In genomic region chr5:135308245-135308644, GRCh38 we compare ENCODE assay signal across 15 cellular contexts.
A peak's percentile ranks its signal among the peaks of the same experiment; 100 is the strongest.
DNase-seq lines count a peak whose midpoint lies in the region; TF ChIP-seq lines count a peak whose summit lies in the region.
"Had no signal": no experiment of that assay in that cellular context is flagged by ENCODE, and none has a peak within 500 bp of the region (broad histone marks: within the 10 kb centered on the region; RNA-seq: fewer than 3 reads in every experiment).

No MANE protein-coding gene starts in this region.

- H2AFZ ChIP-seq in hepatocyte: no peak overlapping the region

- no peaks in the 10 kb centered on the region for H3K79me2 ChIP-seq in hepatocyte

- 83% methylated on average over 7 of the region's 7 CpGs for WGBS in hepatocyte (ENCODE audit: low lambda C conversion rate, missing lambda C conversion rate)

- H3K4me3 ChIP-seq in hepatocyte: no peak overlapping the region
- H3K4me3 ChIP-seq: left ventricle myocardium inferior, suprapubic skin had no signal

- H3K9me2 ChIP-seq in hepatocyte (replicated peaks; ENCODE audit: insufficient read depth): no peaks in the 10 kb centered on the region

- no peak for TF ChIP-seq CTCF in hepatocyte (IDR thresholded peaks at IDR 0.05; ENCODE audit: poor library complexity)

- H3K9me3 ChIP-seq in hepatocyte (ENCODE audit: low read depth): no peaks in the 10 kb centered on the region
- H3K9me3 ChIP-seq: left ventricle myocardium inferior, suprapubic skin had no signal

- H3K4me1 ChIP-seq in hepatocyte (ENCODE audit: insufficient read depth): peaks cover 40% of the 10 kb centered on the region
- H3K4me1 ChIP-seq: left ventricle myocardium inferior, suprapubic skin had no signal

- no peaks in the 10 kb centered on the region for H3K27me3 ChIP-seq in hepatocyte

- H3K4me2 ChIP-seq in hepatocyte: peak overlapping the region; percentile 54

- peak; percentile 20 for DNase-seq in AG20443 (ENCODE audit: low spot score)
- DNase-seq in HT1080 (ENCODE audit: low read depth): peak; percentile 66
- DNase-seq in amniotic stem cell (lab: John Stamatoyannopoulos, UW): peak; percentile 14
- DNase-seq in hepatocyte (ENCODE audit: low spot score): peak; percentile 8
- DNase-seq in DMS53 treated with DMSO at 0.1 percent for 48 hours (lab: John Stamatoyannopoulos, UW; ENCODE audit: unreplicated experiment): no peak
- DNase-seq in NCI-H2107 (lab: John Stamatoyannopoulos, UW): no peak
- no peak for DNase-seq in stimulated activated CD4-positive, alpha-beta T cell treated with anti-CD3 and anti-CD28 coated beads, Interleukin-4, amount 100 ng/mL, for 24 hours
- DNase-seq in HuH-7.5 (ENCODE audit: low spot score): no peak
- DNase-seq: anterior cingulate cortex, hypothalamus, left ventricle myocardium inferior, NCI-H526, Right ventricle myocardium superior had no signal

- no peaks in the 10 kb centered on the region for H3K36me3 ChIP-seq in hepatocyte (replicated peaks; ENCODE audit: insufficient read depth, low read depth)
- H3K36me3 ChIP-seq: left ventricle myocardium inferior, suprapubic skin had no signal

- H4K20me1 ChIP-seq in hepatocyte (ENCODE audit: insufficient read depth, poor library complexity, severe bottlenecking): no peaks in the 10 kb centered on the region

- H3K27ac ChIP-seq in hepatocyte: peak overlapping the region; percentile 77
- H3K27ac ChIP-seq: left ventricle myocardium inferior, suprapubic skin, VCaP had no signal

Comparison
In these comparisons a context has a peak if more than half of its experiments do, and no peak if none do; other contexts are left out.
1. DNase-seq: peak in AG20443 (single experiment), HT1080 (single experiment), amniotic stem cell (single experiment) and hepatocyte (single experiment); none in DMS53 treated with DMSO at 0.1 percent for 48 hours (single experiment), NCI-H2107 (single experiment), stimulated activated CD4-positive, alpha-beta T cell treated with anti-CD3 and anti-CD28 coated beads, Interleukin-4, amount 100 ng/mL, for 24 hours (single experiment) and HuH-7.5 (single experiment).